In the genomic region with DNA sequence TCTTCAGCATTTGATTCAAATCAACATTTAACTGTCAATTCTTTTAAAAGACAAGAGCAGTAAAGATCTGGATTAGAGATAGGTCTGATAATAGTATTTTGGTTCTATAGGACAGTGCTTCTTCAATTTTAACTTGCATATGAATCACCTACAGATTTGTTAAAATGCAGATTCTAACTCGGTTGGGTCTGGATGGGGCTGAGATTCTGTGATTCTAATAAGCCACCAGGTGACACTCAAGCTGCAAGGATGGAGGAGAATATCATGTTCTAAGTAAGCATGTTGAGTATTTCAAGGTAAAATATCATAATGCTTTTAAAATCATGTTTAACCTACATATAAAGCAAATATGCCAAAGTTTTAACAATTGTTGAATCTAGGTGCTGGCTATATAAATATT, we compare ENCODE assay signal across 1 cellular context.
TF ChIP-seq lines count a peak whose summit lies in the region.

No MANE protein-coding gene starts in this region.

TF ChIP-seq in Ishikawa, 13 proteins besides CTCF, POLR2A, EP300 and RAD21 (continued from another document):
- TF ChIP-seq, protein P1, sequence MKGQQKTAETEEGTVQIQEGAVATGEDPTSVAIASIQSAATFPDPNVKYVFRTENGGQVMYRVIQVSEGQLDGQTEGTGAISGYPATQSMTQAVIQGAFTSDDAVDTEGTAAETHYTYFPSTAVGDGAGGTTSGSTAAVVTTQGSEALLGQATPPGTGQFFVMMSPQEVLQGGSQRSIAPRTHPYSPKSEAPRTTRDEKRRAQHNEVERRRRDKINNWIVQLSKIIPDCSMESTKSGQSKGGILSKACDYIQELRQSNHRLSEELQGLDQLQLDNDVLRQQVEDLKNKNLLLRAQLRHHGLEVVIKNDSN (IDR thresholded peaks at IDR 0.05): no peak
- TF ChIP-seq, protein P2, sequence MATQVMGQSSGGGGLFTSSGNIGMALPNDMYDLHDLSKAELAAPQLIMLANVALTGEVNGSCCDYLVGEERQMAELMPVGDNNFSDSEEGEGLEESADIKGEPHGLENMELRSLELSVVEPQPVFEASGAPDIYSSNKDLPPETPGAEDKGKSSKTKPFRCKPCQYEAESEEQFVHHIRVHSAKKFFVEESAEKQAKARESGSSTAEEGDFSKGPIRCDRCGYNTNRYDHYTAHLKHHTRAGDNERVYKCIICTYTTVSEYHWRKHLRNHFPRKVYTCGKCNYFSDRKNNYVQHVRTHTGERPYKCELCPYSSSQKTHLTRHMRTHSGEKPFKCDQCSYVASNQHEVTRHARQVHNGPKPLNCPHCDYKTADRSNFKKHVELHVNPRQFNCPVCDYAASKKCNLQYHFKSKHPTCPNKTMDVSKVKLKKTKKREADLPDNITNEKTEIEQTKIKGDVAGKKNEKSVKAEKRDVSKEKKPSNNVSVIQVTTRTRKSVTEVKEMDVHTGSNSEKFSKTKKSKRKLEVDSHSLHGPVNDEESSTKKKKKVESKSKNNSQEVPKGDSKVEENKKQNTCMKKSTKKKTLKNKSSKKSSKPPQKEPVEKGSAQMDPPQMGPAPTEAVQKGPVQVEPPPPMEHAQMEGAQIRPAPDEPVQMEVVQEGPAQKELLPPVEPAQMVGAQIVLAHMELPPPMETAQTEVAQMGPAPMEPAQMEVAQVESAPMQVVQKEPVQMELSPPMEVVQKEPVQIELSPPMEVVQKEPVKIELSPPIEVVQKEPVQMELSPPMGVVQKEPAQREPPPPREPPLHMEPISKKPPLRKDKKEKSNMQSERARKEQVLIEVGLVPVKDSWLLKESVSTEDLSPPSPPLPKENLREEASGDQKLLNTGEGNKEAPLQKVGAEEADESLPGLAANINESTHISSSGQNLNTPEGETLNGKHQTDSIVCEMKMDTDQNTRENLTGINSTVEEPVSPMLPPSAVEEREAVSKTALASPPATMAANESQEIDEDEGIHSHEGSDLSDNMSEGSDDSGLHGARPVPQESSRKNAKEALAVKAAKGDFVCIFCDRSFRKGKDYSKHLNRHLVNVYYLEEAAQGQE (IDR thresholded peaks at IDR 0.05; ENCODE audit: low read depth): no peak
- TF ChIP-seq CREB1 (IDR thresholded peaks at IDR 0.05; ENCODE audit: low read depth) (no peak), EGR1 (IDR thresholded peaks at IDR 0.05) (no peak), FOXM1 (IDR thresholded peaks at IDR 0.05; ENCODE audit: borderline replicate concordance, low read depth) (no peak), ZBTB7A (IDR thresholded peaks at IDR 0.05; ENCODE audit: low read depth) (no peak), TCF12 (IDR thresholded peaks at IDR 0.05; ENCODE audit: low read depth) (no peak)
- TF ChIP-seq, protein P3, sequence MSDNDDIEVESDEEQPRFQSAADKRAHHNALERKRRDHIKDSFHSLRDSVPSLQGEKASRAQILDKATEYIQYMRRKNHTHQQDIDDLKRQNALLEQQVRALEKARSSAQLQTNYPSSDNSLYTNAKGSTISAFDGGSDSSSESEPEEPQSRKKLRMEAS (IDR thresholded peaks at IDR 0.05): no peak
